8 cellular contexts compared by ENCODE assay signal in the genomic region with DNA sequence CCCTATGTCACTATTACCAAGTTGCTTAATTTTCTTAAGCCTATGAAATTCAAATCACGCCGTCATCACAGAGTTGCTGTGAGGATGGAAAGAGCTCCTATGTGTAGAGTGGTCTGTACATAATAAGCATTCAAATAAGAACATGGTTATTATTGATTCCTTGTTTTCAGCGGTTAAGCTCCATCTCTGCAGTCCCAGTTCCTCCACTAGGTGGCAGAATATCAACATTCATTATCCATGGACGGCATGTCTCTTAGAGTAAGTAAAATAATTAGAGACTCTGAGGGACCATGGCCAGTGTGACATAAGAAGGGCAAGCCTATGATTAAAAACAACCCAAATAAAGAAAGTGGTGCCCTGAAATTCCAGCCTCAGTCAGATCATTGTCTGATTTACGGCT.
A peak's percentile ranks its signal among the peaks of the same experiment; 100 is the strongest.
DNase-seq lines count a peak whose midpoint lies in the region; ATAC-seq and TF ChIP-seq lines count a peak whose summit lies in the region.

No MANE protein-coding gene starts in this region.

- intact Hi-C loops in Caco-2 (cut with micrococcal nuclease; ENCODE audit: unreplicated experiment), result loop anchor here (1.0 to 5.0 kb wide), 3 partner anchors 135 to 448 kb away; a partner anchor contains a TSS

- H3K4me3 ChIP-seq in Caco-2 (ENCODE audit: low read depth, low read length), result no peak overlapping the region

- DNase-seq in Caco-2 (peak; percentile 30 to 37), NCI-H2107 treated with DMSO at 0.1 percent for 48 hours (lab: John Stamatoyannopoulos, UW; ENCODE audit: unreplicated experiment) (peak; percentile 85), germinal center (ENCODE audit: low spot score) (peak; percentile 9), putamen (ENCODE audit: low spot score) (peak; percentile 6)
- DNase-seq in activated CD4-positive, alpha-beta memory T cell treated with anti-CD3 and anti-CD28 coated beads, Interleukin-2, amount 10 ng/mL, durations not matched to agents 7 days and 5 days, result peak; percentile 16

- peak; percentile 72 for ATAC-seq in GM21786 (IDR thresholded peaks at IDR 0.05; ENCODE audit: unreplicated experiment)
- ATAC-seq in HG03045 (IDR thresholded peaks at IDR 0.05; ENCODE audit: unreplicated experiment), result no peak
- no peak for ATAC-seq in GM21825 (IDR thresholded peaks at IDR 0.05; ENCODE audit: unreplicated experiment)

- no peaks in the 10 kb centered on the region for H3K36me3 Mint-ChIP-seq in Caco-2 (ENCODE audit: insufficient read depth, unreplicated experiment)
- no peaks in the 10 kb centered on the region for H3K36me3 Mint-ChIP-seq in activated CD4-positive, alpha-beta memory T cell treated with anti-CD3 and anti-CD28 coated beads, Interleukin-2, amount 10 ng/mL, durations not matched to agents 7 days and 5 days (ENCODE audit: low read depth)

- H3K4me1 Mint-ChIP-seq in Caco-2 (ENCODE audit: low read depth, unreplicated experiment), result no peaks in the 10 kb centered on the region
- no peaks in the 10 kb centered on the region for H3K4me1 Mint-ChIP-seq in activated CD4-positive, alpha-beta memory T cell treated with anti-CD3 and anti-CD28 coated beads, Interleukin-2, amount 10 ng/mL, durations not matched to agents 7 days and 5 days

- POLR2A ChIA-PET in Caco-2 (lab: Charles Lee), result no interaction called here
- POLR2A ChIA-PET in activated CD4-positive, alpha-beta memory T cell treated with anti-CD3 and anti-CD28 coated beads, Interleukin-2, amount 10 ng/mL, durations not matched to agents 7 days and 5 days (lab: Charles Lee), result no interaction called here

- no peaks in the 10 kb centered on the region for H3K27me3 Mint-ChIP-seq in Caco-2 (ENCODE audit: insufficient read depth, unreplicated experiment)
- no peaks in the 10 kb centered on the region for H3K27me3 Mint-ChIP-seq in activated CD4-positive, alpha-beta memory T cell treated with anti-CD3 and anti-CD28 coated beads, Interleukin-2, amount 10 ng/mL, durations not matched to agents 7 days and 5 days

- H3K9me3 Mint-ChIP-seq in Caco-2 (ENCODE audit: unreplicated experiment), result no peaks in the 10 kb centered on the region
- no peaks in the 10 kb centered on the region for H3K9me3 Mint-ChIP-seq in activated CD4-positive, alpha-beta memory T cell treated with anti-CD3 and anti-CD28 coated beads, Interleukin-2, amount 10 ng/mL, durations not matched to agents 7 days and 5 days

- no TSS peak for BruUV-seq in Caco-2 (replicated peaks; lab: Mats Ljungman, UMichigan)

- H3K36me3 ChIP-seq in Caco-2 (ENCODE audit: control insufficient read depth, insufficient read depth, low read length), result no peaks in the 10 kb centered on the region

- H3K27me3 ChIP-seq in Caco-2 (replicated peaks; ENCODE audit: control insufficient read depth, insufficient read depth, low read length), result no peaks in the 10 kb centered on the region

- H3K4me1 ChIP-seq in Caco-2, result no peaks in the 10 kb centered on the region

- H3K9me3 ChIP-seq in Caco-2, result no peaks in the 10 kb centered on the region

- peak; percentile 55 to 67 for TF ChIP-seq CTCF in Caco-2 (IDR thresholded peaks at IDR 0.05; ENCODE audit: insufficient read depth in 1 of 2, low read depth in 1 of 2, low read length in 1 of 2, severe bottlenecking in 1 of 2, unreplicated experiment in 1 of 2)

- CTCF ChIA-PET in Caco-2 (lab: Charles Lee), result interaction anchor here (0.6 to 1.0 kb wide), 5 partner anchors 10 to 448 kb away, joined by 3 to 7 read pairs (median 4); no protein-coding TSS in a partner anchor
- CTCF ChIA-PET in activated CD4-positive, alpha-beta memory T cell treated with anti-CD3 and anti-CD28 coated beads, Interleukin-2, amount 10 ng/mL, durations not matched to agents 7 days and 5 days (lab: Charles Lee), result interaction anchor here (0.8 to 1.1 kb wide), 2 partner anchors 37 to 281 kb away, joined by 3 read pairs; no protein-coding TSS in a partner anchor

- no peak overlapping the region for H3K27ac Mint-ChIP-seq in Caco-2 (ENCODE audit: unreplicated experiment)
- H3K27ac Mint-ChIP-seq in activated CD4-positive, alpha-beta memory T cell treated with anti-CD3 and anti-CD28 coated beads, Interleukin-2, amount 10 ng/mL, durations not matched to agents 7 days and 5 days, result no peak overlapping the region

- no peak overlapping the region for H3K4me3 Mint-ChIP-seq in Caco-2 (ENCODE audit: unreplicated experiment)
- H3K4me3 Mint-ChIP-seq in activated CD4-positive, alpha-beta memory T cell treated with anti-CD3 and anti-CD28 coated beads, Interleukin-2, amount 10 ng/mL, durations not matched to agents 7 days and 5 days, result no peak overlapping the region

Comparison
In these comparisons a context has a peak if more than half of its experiments do, and no peak if none do; other contexts are left out.
1. DNase-seq: peak in every context shown above with its lines; median percentile 85 in NCI-H2107 treated with DMSO at 0.1 percent for 48 hours; 34 in Caco-2; 16 in activated CD4-positive, alpha-beta memory T cell treated with anti-CD3 and anti-CD28 coated beads, Interleukin-2, amount 10 ng/mL, durations not matched to agents 7 days and 5 days; 9 in germinal center; 6 in putamen.